ENCODE assay signal across 8 cellular contexts in genomic region chr9:34957492-34958410, GRCh38. TPM values are rescaled to one million over a fixed set of nuclear protein-coding genes. Genes with fewer than 3 reads are reported as not detected.
DNase-seq lines count a peak whose midpoint lies in the region; ATAC-seq and TF ChIP-seq lines count a peak whose summit lies in the region.

TSS of gene PHF24 (plus strand) at chr9:34958285. CDS start at chr9:34971299, 13,014 bp downstream.

- H3K27ac ChIP-seq in thymus (ENCODE audit: low read depth) (no peak within 1 kb of the TSS), uterus (no peak within 1 kb of the TSS)

- H3K4me3 ChIP-seq in thymus (ENCODE audit: low read length) (peak within 1 kb of the TSS; percentile 51), uterus (peak within 1 kb of the TSS in 1 of 2 donors; percentile 34)

- H3K9me3 ChIP-seq in thymus (ENCODE audit: control insufficient read depth) (no peaks in the 10 kb centered on the region), uterus (no peaks in the 10 kb centered on the region)

- DNase-seq in NCI-H1092 treated with DMSO at 0.1 percent for 48 hours (lab: John Stamatoyannopoulos, UW) (peak; percentile 11), NCI-H1092 (lab: John Stamatoyannopoulos, UW) (no peak), dermis blood vessel endothelial cell (peak; percentile 27), mesothelial cell of epicardium (ENCODE audit: low spot score in 2 of 2, unreplicated experiment in 2 of 2) (peak in 1 of 2 experiments; percentile 53), uterus (no peak), NCI-H1694 (lab: John Stamatoyannopoulos, UW) (no peak)

- no peaks in the 10 kb centered on the region for H3K36me3 Mint-ChIP-seq in mesothelial cell of epicardium

- peak within 1 kb of the TSS; percentile 69 for H3K4me3 Mint-ChIP-seq in mesothelial cell of epicardium

- intact Hi-C loops in uterus (cut with DNase I; ENCODE audit: low total_unique reads), result no loop called here

- no peak for TF ChIP-seq POLR2A in uterus (IDR thresholded peaks at IDR 0.05)

- TF ChIP-seq CTCF in mesothelial cell of epicardium (IDR thresholded peaks at IDR 0.05; ENCODE audit: unreplicated experiment), result no peak
- TF ChIP-seq CTCF in uterus (IDR thresholded peaks at IDR 0.05), result peak in 2 of 4 experiments; percentile 19 to 31

- H3K4me1 ChIP-seq in thymus (ENCODE audit: control insufficient read depth, insufficient read depth, low read length) (peaks cover 2% of the 10 kb centered on the region), uterus (peaks cover 0 to 3% of the 10 kb centered on the region in 2 donors)

- H3K36me3 ChIP-seq in thymus (ENCODE audit: control insufficient read depth, insufficient read depth) (no peaks in the 10 kb centered on the region), uterus (no peaks in the 10 kb centered on the region)

- H3K4me1 Mint-ChIP-seq in mesothelial cell of epicardium, result no peaks in the 10 kb centered on the region

- 2% methylated on average over 116 of the region's 116 CpGs for WGBS in thymus

- H3K27me3 ChIP-seq in thymus (ENCODE audit: control insufficient read depth, insufficient read depth) (peaks cover 41% of the 10 kb centered on the region), uterus (no peaks in the 10 kb centered on the region)

- H3K27ac Mint-ChIP-seq in mesothelial cell of epicardium, result no peak within 1 kb of the TSS

- peaks cover 92% of the 10 kb centered on the region for H3K27me3 Mint-ChIP-seq in mesothelial cell of epicardium (ENCODE audit: low read depth)

- peak; percentile 88 for ATAC-seq in SK-N-SH treated with all-trans-retinoic acid at 6 μM for 48 hours

- no peaks in the 10 kb centered on the region for H3K9me3 Mint-ChIP-seq in mesothelial cell of epicardium

TF ChIP-seq in SK-N-SH treated with all-trans-retinoic acid at 6 μM for 48 hours, 23 proteins besides CTCF, POLR2A, EP300 and RAD21:
- TF ChIP-seq OSR1 (CRISPR knock-in tag; IDR thresholded peaks at IDR 0.05) (no peak), PPARA (CRISPR knock-in tag; IDR thresholded peaks at IDR 0.05; ENCODE audit: borderline replicate concordance) (no peak), ZNF70 (CRISPR knock-in tag; IDR thresholded peaks at IDR 0.05) (peak; percentile 39; the same call in 1 of the 2 replicates), ZFP3 (CRISPR knock-in tag; IDR thresholded peaks at IDR 0.05) (no peak), SNAI2 (CRISPR knock-in tag; IDR thresholded peaks at IDR 0.05) (no peak), POU6F1 (CRISPR knock-in tag; IDR thresholded peaks at IDR 0.05; ENCODE audit: borderline replicate concordance, low read depth) (no peak)

RNA-seq across cellular contexts. Expression of gene PHF24, which starts in this region (rescaled TPM):
- total RNA-seq in dermis blood vessel endothelial cell (not detected in 2 replicates), mesothelial cell of epicardium (0.62 to 0.99 TPM (median 0.83 TPM) in 3 replicates), uterus (1 to 10 TPM in 1 of 4 donors, under 1 TPM in 3; under 0.01 to 1.5 (median 0.81) TPM)
- 0.37 TPM for polyA plus RNA-seq in thymus

Comparison
In these comparisons a context has a peak if more than half of its experiments do, and no peak if none do; other contexts are left out.
1. Peak in DNase-seq in dermis blood vessel endothelial cell; RNA of the gene not detected or under 1 TPM.